9 cellular contexts compared by ENCODE assay signal in the genomic region with DNA sequence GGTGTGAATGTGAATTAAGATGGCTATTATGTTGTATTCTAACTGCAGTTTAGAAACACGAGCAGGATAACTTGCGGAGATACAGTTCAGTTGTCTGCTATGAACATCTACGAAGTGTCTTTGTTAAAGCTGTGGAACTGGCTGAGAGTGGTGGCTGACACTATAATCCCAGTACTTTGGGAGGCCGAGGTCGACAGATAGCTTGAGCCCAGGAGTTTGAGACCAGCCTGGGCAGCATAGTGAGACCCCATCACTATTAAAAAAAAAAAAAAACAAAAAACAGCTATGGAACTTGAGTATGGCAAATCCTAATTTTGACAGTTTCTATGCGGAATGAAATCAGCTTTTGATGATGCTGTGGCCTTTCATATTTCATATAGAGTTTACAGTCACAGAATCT. TPM values are rescaled to one million over a fixed set of nuclear protein-coding genes. Genes with fewer than 3 reads are reported as not detected.
DNase-seq lines count a peak whose midpoint lies in the region; ATAC-seq, FAIRE-seq and TF ChIP-seq lines count a peak whose summit lies in the region.
"Had no signal": no experiment of that assay in that cellular context is flagged by ENCODE, and none has a peak within 500 bp of the region (broad histone marks: within the 10 kb centered on the region; RNA-seq: fewer than 3 reads in every experiment).

No MANE protein-coding gene starts in this region.

- POLR2A ChIA-PET in PC-3 (lab: Charles Lee; ENCODE audit: unreplicated experiment) (no interaction called here), H1 (lab: Charles Lee; ENCODE audit: partially characterized antibody) (no interaction called here)

- H3K56ac ChIP-seq in H1 (replicated peaks; ENCODE audit: insufficient read length, low read depth, low read length) = no peak overlapping the region

- no peak overlapping the region for H3K23ac ChIP-seq in H1 (ENCODE audit: insufficient read length)

- H4K91ac ChIP-seq in H1 (replicated peaks; ENCODE audit: insufficient read length, low read length) = no peak overlapping the region

- H3K36me3 ChIP-seq in DOHH2 (ENCODE audit: control insufficient read depth, low read length) (peaks cover 81% of the 10 kb centered on the region), PC-3 (ENCODE audit: low read depth, low read length) (peaks cover 28% of the 10 kb centered on the region; the same call in 1 of the 2 replicates), H1 (ENCODE audit: control insufficient read depth in 2 of 4, insufficient read depth in 4 of 4, low read length in 3 of 4) (peaks cover 7 to 41% (median 11%) of the 10 kb centered on the region in 4 experiments; a peak in 7 of 8 replicates), ovary (no peaks in the 10 kb centered on the region)

- ATAC-seq in PC-3 (no peak), HG02623 (IDR thresholded peaks at IDR 0.05; ENCODE audit: unreplicated experiment) (no peak), GM21423 (IDR thresholded peaks at IDR 0.05; ENCODE audit: unreplicated experiment) (no peak), GM18873 (IDR thresholded peaks at IDR 0.05; ENCODE audit: low FRiP score, unreplicated experiment) (no peak)

- H4K5ac ChIP-seq in H1 (ENCODE audit: insufficient read length, low read depth, low read length) = no peak overlapping the region

- no peak for TF ChIP-seq CTCF in DOHH2 (IDR thresholded peaks at IDR 0.05; ENCODE audit: low read depth, low read length, poor library complexity, severe bottlenecking)
- TF ChIP-seq CTCF in PC-3 (conservative IDR thresholded peaks at IDR 0.05; ENCODE audit: low read depth, low read length) = no peak
- TF ChIP-seq CTCF in H1 (IDR thresholded peaks at IDR 0.05; ENCODE audit: control extremely low read depth in 1 of 3, insufficient read depth in 1 of 3, low read depth in 1 of 3, low read length in 3 of 3) = no peak
- no peak for TF ChIP-seq CTCF in ovary (IDR thresholded peaks at IDR 0.05)

- no peak overlapping the region for H2BK20ac ChIP-seq in H1 (ENCODE audit: low read length)

- 81% methylated on average over 6 of the region's 6 CpGs; no CpG with 5 or more reads in 1 of the 2 experiments for WGBS in H1 (ENCODE audit: extremely low coverage in 1 of 2, insufficient coverage in 1 of 2, insufficient read length in 1 of 2, insufficient replicate concordance in 2 of 2, low coverage in 1 of 2, low lambda C conversion rate in 2 of 2, missing lambda C conversion rate in 1 of 2), 2 experiments
- WGBS in ovary, 3 donors = 78 to 87% (median 86%) methylated on average over 6 of the region's 6 CpGs

- H4K8ac ChIP-seq in H1 (ENCODE audit: extremely low read depth, insufficient read depth, low read length) = no peak overlapping the region

- no peaks in the 10 kb centered on the region for H3K27me3 ChIP-seq in DOHH2 (ENCODE audit: control insufficient read depth, low read length)
- H3K27me3 ChIP-seq in PC-3 (ENCODE audit: low read length) = no peaks in the 10 kb centered on the region
- H3K27me3 ChIP-seq in H1 (replicated peaks in 1 of 4; ENCODE audit: control insufficient read depth in 3 of 4, extremely low read depth in 1 of 4, insufficient read depth in 3 of 4, low read length in 3 of 4) = no peaks in the 10 kb centered on the region
- no peaks in the 10 kb centered on the region for H3K27me3 ChIP-seq in ovary

- H3K9me3 ChIP-seq in DOHH2 (ENCODE audit: control insufficient read depth, insufficient read depth, low read length) = no peaks in the 10 kb centered on the region
- no peaks in the 10 kb centered on the region for H3K9me3 ChIP-seq in PC-3 (ENCODE audit: low read length)
- H3K9me3 ChIP-seq in H1 (ENCODE audit: insufficient read depth in 2 of 2, low read depth in 1 of 2, low read length in 1 of 2) = no peaks in the 10 kb centered on the region
- no peaks in the 10 kb centered on the region for H3K9me3 ChIP-seq in ovary

- no peak overlapping the region for H3K18ac ChIP-seq in H1 (ENCODE audit: extremely low read depth, low read length)

- CTCF ChIA-PET in PC-3 (lab: Charles Lee) = no interaction called here
- CTCF ChIA-PET in H1 (lab: Charles Lee; ENCODE audit: partially characterized antibody) = interaction anchor here (0.7 to 1.8 kb wide), 4 partner anchors 14 to 162 kb away, joined by 3 to 7 read pairs (median 4); no protein-coding TSS in a partner anchor

- H3K27ac ChIP-seq in DOHH2 (ENCODE audit: low read depth, low read length) (no peak overlapping the region), PC-3 (ENCODE audit: low read length) (no peak overlapping the region), H1 (ENCODE audit: low read depth, low read length) (no peak overlapping the region), ovary (no peak overlapping the region)

- H2AFZ ChIP-seq in PC-3 (ENCODE audit: low read length) (no peak overlapping the region), H1 (ENCODE audit: low read length) (no peak overlapping the region)

- no peak overlapping the region for H2BK120ac ChIP-seq in H1 (replicated peaks; ENCODE audit: low read depth, low read length)

- no peak overlapping the region for H2AK5ac ChIP-seq in H1 (ENCODE audit: low read depth, low read length)

- BruUV-seq in PC-3 (replicated peaks; lab: Mats Ljungman, UMichigan) = no TSS peak

- H3K14ac ChIP-seq in H1 (ENCODE audit: insufficient read length) = no peak overlapping the region

- H3K4ac ChIP-seq in H1 (replicated peaks; ENCODE audit: insufficient read length, low read depth, low read length) = no peak overlapping the region

- peak overlapping the region; percentile 98 for H3K4me2 ChIP-seq in DOHH2 (ENCODE audit: low read length)
- H3K4me2 ChIP-seq in PC-3 (ENCODE audit: low read length) = peak overlapping the region; percentile 94
- H3K4me2 ChIP-seq in H1 (ENCODE audit: insufficient read depth in 1 of 2, low read depth in 2 of 2, low read length in 2 of 2) = peak overlapping the region; percentile 77 to 80; a peak in 2 of 4 replicates

- no peak overlapping the region for H2BK5ac ChIP-seq in H1 (ENCODE audit: low read depth, low read length)

- TF ChIP-seq EP300 in H1 (IDR thresholded peaks at IDR 0.05; ENCODE audit: borderline replicate concordance in 1 of 2, low read depth in 2 of 2, low read length in 2 of 2) (no peak), ovary (IDR thresholded peaks at IDR 0.05) (no peak)

- H3K9ac ChIP-seq in PC-3 (ENCODE audit: low read length) (no peak overlapping the region), H1 (replicated peaks in 1 of 4; ENCODE audit: extremely low read depth in 1 of 4, low read depth in 3 of 4, low read length in 3 of 4) (no peak overlapping the region)

- H3K9me2 ChIP-seq in DOHH2 (replicated peaks; ENCODE audit: control insufficient read depth, low read length) = no peaks in the 10 kb centered on the region
- H3K9me2 ChIP-seq in PC-3 (replicated peaks; ENCODE audit: low read length) = no peaks in the 10 kb centered on the region

- peaks cover 2% of the 10 kb centered on the region; the same call in 1 of the 2 replicates for H3K79me1 ChIP-seq in H1 (ENCODE audit: low read depth, low read length)

- H3K4me1 ChIP-seq in DOHH2 (ENCODE audit: control insufficient read depth, low read length) = peaks cover 31% of the 10 kb centered on the region
- H3K4me1 ChIP-seq in PC-3 (ENCODE audit: insufficient read depth, low read length) = peaks cover 20% of the 10 kb centered on the region
- peaks cover 0 to 7% (median 4%) of the 10 kb centered on the region in 4 experiments; a peak in 5 of 7 replicates for H3K4me1 ChIP-seq in H1 (replicated peaks in 1 of 4; ENCODE audit: control insufficient read depth in 3 of 4, insufficient read depth in 4 of 4, low read length in 3 of 4)
- peaks cover 9% of the 10 kb centered on the region for H3K4me1 ChIP-seq in ovary (ENCODE audit: insufficient read depth)

- intact Hi-C loops in PC-3 (cut with micrococcal nuclease) (loop anchor here (2.0 kb wide), 1 partner anchor 160 kb away; no protein-coding TSS in a partner anchor), ovary (cut with DNase I) (loop anchor here in 1 of 4 donors (10.0 kb wide), 1 partner anchor 126 kb away; no protein-coding TSS in a partner anchor)

- TF ChIP-seq RAD21 in H1 (IDR thresholded peaks at IDR 0.05 in 1 of 2, conservative IDR thresholded peaks at IDR 0.05 in 1 of 2; ENCODE audit: low read depth in 2 of 2, low read length in 2 of 2) = no peak

- no peak overlapping the region for H2BK12ac ChIP-seq in H1 (ENCODE audit: low read depth, low read length)

- peaks cover 15% of the 10 kb centered on the region for H4K20me1 ChIP-seq in DOHH2 (ENCODE audit: control insufficient read depth, insufficient read depth, low read depth, low read length)
- peaks cover 12% of the 10 kb centered on the region for H4K20me1 ChIP-seq in PC-3 (ENCODE audit: low read length)
- no peaks in the 10 kb centered on the region for H4K20me1 ChIP-seq in H1 (replicated peaks in 1 of 2; ENCODE audit: control insufficient read depth in 1 of 2, insufficient read depth in 2 of 2, low read length in 2 of 2)

- H3K4me3 ChIP-seq in DOHH2 (ENCODE audit: low read length) = peak overlapping the region; percentile 81
- peak overlapping the region; percentile 100 for H3K4me3 ChIP-seq in PC-3 (ENCODE audit: low read length)
- H3K4me3 ChIP-seq in H1 (ENCODE audit: extremely low read depth in 1 of 4, insufficient read depth in 2 of 4, low read depth in 3 of 4, low read length in 4 of 4) = peak overlapping the region; percentile 79 to 99 (median 96); a peak in 5 of 8 replicates
- peak overlapping the region; percentile 73 for H3K4me3 ChIP-seq in ovary

- no peak for DNase-seq in PC-3
- no peak for DNase-seq in H1 (ENCODE audit: low read depth in 1 of 2, low spot score in 2 of 2)
- no peak for DNase-seq in ovary
- DNase-seq in NOMO-1 (lab: John Stamatoyannopoulos, UW; ENCODE audit: unreplicated experiment in 2 of 2) = no peak
- DNase-seq: NCI-H446 had no signal

- no peak for FAIRE-seq in H1 (lab: Jason Lieb, UNC)

- TF ChIP-seq POLR2A in H1 (IDR thresholded peaks at IDR 0.05; ENCODE audit: control extremely low read depth in 1 of 2, low read depth in 2 of 2, low read length in 2 of 2) (no peak), ovary (IDR thresholded peaks at IDR 0.05) (no peak)

- no peaks in the 10 kb centered on the region for H3F3A ChIP-seq in DOHH2 (ENCODE audit: control insufficient read depth, insufficient read depth)
- no peaks in the 10 kb centered on the region for H3F3A ChIP-seq in PC-3 (ENCODE audit: low read length, unreplicated experiment)

- H2BK15ac ChIP-seq in H1 (ENCODE audit: low read length) = no peak overlapping the region

- peaks cover 72% of the 10 kb centered on the region for H3K79me2 ChIP-seq in DOHH2 (ENCODE audit: control insufficient read depth, low read length)
- peaks cover 68% of the 10 kb centered on the region for H3K79me2 ChIP-seq in PC-3 (ENCODE audit: low read length)
- H3K79me2 ChIP-seq in H1 (ENCODE audit: control insufficient read depth in 1 of 2, insufficient read depth in 2 of 2, low read length in 2 of 2) = peaks cover 11 to 51% of the 10 kb centered on the region in 2 experiments

- peaks cover 3% of the 10 kb centered on the region for H3K23me2 ChIP-seq in H1 (ENCODE audit: low read depth, low read length)

RNA-seq across cellular contexts. Expression of a gene that starts 1.7 kb away (rescaled TPM):
- total RNA-seq in PC-3 (2014; rRNA removed) (28.6 and 35.3 TPM in 2 replicates), ovary (10 to 100 TPM in 5 of 7 donors, 1 to 10 TPM in 2; 8.5 to 16.0 (median 11.9) TPM)
- total RNA-seq in H1 (2021; fragmentation: NEBNext Ultra II Directional; extraction: Animal tissue kit (Norgen Biotek cat#: 25700)) = 26.8 and 28.0 TPM in 2 replicates
- polyA plus RNA-seq in H1 (2011; rRNA removed) (13.9 and 16.8 TPM in 2 replicates), ovary (10 to 100 TPM in 1 of 2 donors, 1 to 10 TPM in 1; 5.4 to 13.8 TPM)
- polyA plus RNA-seq in H1 (2011; cell fraction: cytosol; rRNA removed) = 16.8 TPM
- 10.8 TPM for polyA plus RNA-seq in H1 (2011; cell fraction: nucleus; rRNA removed)
- polyA plus RNA-seq in H1 (2012, experiment 1 of 2) = 16.4 to 20.3 TPM (median 17.6 TPM) in 4 replicates
- 2.8 TPM for polyA plus RNA-seq in H1 (2012, experiment 2 of 2)
- polyA plus RNA-seq in H1 (2013, experiment 1 of 2) = 14.6 TPM
- polyA plus RNA-seq in H1 (2013, experiment 2 of 2) = 15.3 TPM
- polyA minus RNA-seq in H1 (2011; rRNA and poly(A)+ RNA removed) = 23.8 and 28.9 TPM in 2 replicates
- polyA minus RNA-seq in H1 (2011; cell fraction: cytosol; rRNA and poly(A)+ RNA removed) = 21.4 TPM
- 12.5 TPM for polyA minus RNA-seq in H1 (2011; cell fraction: nucleus; rRNA and poly(A)+ RNA removed)

RNA-seq across cellular contexts. Expression of a gene that starts 1.7 kb away (rescaled TPM):
- 22.4 and 27.5 TPM in 2 replicates for total RNA-seq in PC-3 (2014; rRNA removed)
- total RNA-seq in H1 (2021; fragmentation: NEBNext Ultra II Directional; extraction: Animal tissue kit (Norgen Biotek cat#: 25700)) = 20.0 and 20.7 TPM in 2 replicates
- 13.1 and 18.4 TPM in 2 replicates for polyA plus RNA-seq in H1 (2011; rRNA removed)
- 19.8 TPM for polyA plus RNA-seq in H1 (2011; cell fraction: cytosol; rRNA removed)
- 6.3 TPM for polyA plus RNA-seq in H1 (2011; cell fraction: nucleus; rRNA removed)
- 15.5 to 17.6 TPM (median 16.8 TPM) in 4 replicates for polyA plus RNA-seq in H1 (2012, experiment 1 of 2)
- 5.4 TPM for polyA plus RNA-seq in H1 (2012, experiment 2 of 2)
- polyA plus RNA-seq in H1 (2013, experiment 1 of 2) = 15.0 TPM
- 15.7 TPM for polyA plus RNA-seq in H1 (2013, experiment 2 of 2)
- 18.1 and 20.9 TPM in 2 replicates for polyA minus RNA-seq in H1 (2011; rRNA and poly(A)+ RNA removed)
- polyA minus RNA-seq in H1 (2011; cell fraction: cytosol; rRNA and poly(A)+ RNA removed) = 5.1 TPM
- 11.0 TPM for polyA minus RNA-seq in H1 (2011; cell fraction: nucleus; rRNA and poly(A)+ RNA removed)
- total RNA-seq in ovary = 10 to 100 TPM; 16.1 to 25.6 (median 23.0) TPM
- 10 to 100 TPM; 13.0 to 15.1 TPM for polyA plus RNA-seq in ovary
